Comparison of ENCODE assay signal across 10 cellular contexts in the genomic region with DNA sequence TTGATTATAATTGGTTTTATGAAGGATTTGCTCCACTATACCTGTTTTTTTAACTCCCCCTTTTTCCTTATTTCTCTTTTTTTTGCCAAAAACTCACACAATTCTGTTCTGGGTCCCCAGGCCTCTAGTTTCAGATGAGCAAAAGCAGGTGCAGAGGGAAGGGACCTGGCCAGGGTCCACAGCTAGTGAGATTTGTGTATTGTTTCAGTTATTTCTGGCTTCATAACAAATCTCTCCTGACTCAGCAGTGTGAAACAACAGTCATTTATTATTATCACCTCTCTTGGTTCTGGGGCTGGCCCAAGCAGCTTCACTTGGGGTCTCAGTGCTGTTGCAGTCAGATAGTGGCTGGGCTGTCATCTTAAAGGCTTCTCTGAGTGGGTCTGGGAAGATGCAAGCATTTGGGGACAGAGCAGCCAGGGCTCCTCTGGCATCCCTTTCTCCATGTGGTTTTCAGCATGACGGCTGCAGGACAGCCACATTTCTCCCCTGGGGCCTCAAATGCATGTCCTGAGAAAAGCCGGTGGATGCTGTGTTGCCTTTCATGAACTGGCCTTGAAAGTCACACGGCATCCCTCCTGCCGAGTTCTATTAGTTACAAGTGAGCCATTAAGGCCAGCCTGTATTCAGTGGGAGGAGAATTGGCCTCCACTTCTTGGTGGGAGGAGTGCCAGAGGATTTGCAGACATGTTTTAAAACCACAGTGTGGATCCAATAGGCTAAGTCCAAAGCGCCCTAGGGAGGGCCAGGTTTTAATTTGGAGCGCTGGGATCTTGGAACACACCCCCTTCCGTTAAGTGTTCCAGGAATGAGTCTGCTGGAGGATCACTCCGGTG.
A peak's percentile ranks its signal among the peaks of the same experiment; 100 is the strongest.
DNase-seq lines count a peak whose midpoint lies in the region; ATAC-seq and TF ChIP-seq lines count a peak whose summit lies in the region.
"Had no signal": no experiment of that assay in that cellular context is flagged by ENCODE, and none has a peak within 500 bp of the region (broad histone marks: within the 10 kb centered on the region; RNA-seq: fewer than 3 reads in every experiment).

No MANE protein-coding gene starts in this region.

- ATAC-seq in GM21390 (IDR thresholded peaks at IDR 0.05; ENCODE audit: unreplicated experiment) (no peak), GM19463 (IDR thresholded peaks at IDR 0.05; ENCODE audit: unreplicated experiment) (no peak), GM18909 (IDR thresholded peaks at IDR 0.05; ENCODE audit: poor library complexity, unreplicated experiment) (no peak)

- peaks cover 1% of the 10 kb centered on the region for H3K27me3 Mint-ChIP-seq in glutamatergic neuron (ENCODE audit: unreplicated experiment)
- no peaks in the 10 kb centered on the region for H3K27me3 Mint-ChIP-seq in progenitor cell of endocrine pancreas

- H3K4me1 Mint-ChIP-seq in glutamatergic neuron (ENCODE audit: low read depth, unreplicated experiment): peaks cover 14% of the 10 kb centered on the region
- no peaks in the 10 kb centered on the region for H3K4me1 Mint-ChIP-seq in progenitor cell of endocrine pancreas (ENCODE audit: low read depth)

- peak; percentile 30 for DNase-seq in H7
- DNase-seq in amniotic epithelial cell (ENCODE audit: low read depth): peak; percentile 23
- DNase-seq in glutamatergic neuron: no peak
- DNase-seq in retinal pigment epithelial cell (ENCODE audit: low read depth): peak; percentile 77
- DNase-seq in progenitor cell of endocrine pancreas (ENCODE audit: low spot score, unreplicated experiment): no peak
- DNase-seq: NCI-H526 treated with DMSO at 0.1 percent for 48 hours; stimulated activated CD4-positive, alpha-beta T cell treated with anti-CD3 and anti-CD28 coated beads, Interleukin-2, amount 100 ng/mL, for 24 hours had no signal

- H3K4me3 ChIP-seq in H7 (ENCODE audit: insufficient read depth, low read depth, low read length): no peak overlapping the region
- H3K4me3 ChIP-seq in retinal pigment epithelial cell (ENCODE audit: low read length): no peak overlapping the region

- H3K36me3 Mint-ChIP-seq in glutamatergic neuron (ENCODE audit: unreplicated experiment) (peaks cover 9% of the 10 kb centered on the region), progenitor cell of endocrine pancreas (ENCODE audit: insufficient read depth) (peaks cover 7% of the 10 kb centered on the region)

- H3K4me3 Mint-ChIP-seq in glutamatergic neuron (ENCODE audit: unreplicated experiment): no peak overlapping the region
- H3K4me3 Mint-ChIP-seq in progenitor cell of endocrine pancreas (ENCODE audit: low read depth): no peak overlapping the region

- H3K27me3 ChIP-seq in H7 (ENCODE audit: control insufficient read depth, insufficient read depth, low read length): no peaks in the 10 kb centered on the region

- H3K36me3 ChIP-seq in H7 (replicated peaks; ENCODE audit: control insufficient read depth, insufficient read depth, low read length): no peaks in the 10 kb centered on the region

- TF ChIP-seq CTCF in glutamatergic neuron (IDR thresholded peaks at IDR 0.05; ENCODE audit: partially characterized antibody, unreplicated experiment) (no peak), retinal pigment epithelial cell (conservative IDR thresholded peaks at IDR 0.05; ENCODE audit: low read depth, low read length) (no peak), progenitor cell of endocrine pancreas (IDR thresholded peaks at IDR 0.05; ENCODE audit: unreplicated experiment) (no peak)

- H3K9me3 Mint-ChIP-seq in glutamatergic neuron (ENCODE audit: unreplicated experiment): peaks cover 10% of the 10 kb centered on the region
- peaks cover 11% of the 10 kb centered on the region for H3K9me3 Mint-ChIP-seq in progenitor cell of endocrine pancreas (ENCODE audit: low read depth)

- H3K27ac Mint-ChIP-seq in glutamatergic neuron (ENCODE audit: unreplicated experiment): peak overlapping the region; percentile 43
- no peak overlapping the region for H3K27ac Mint-ChIP-seq in progenitor cell of endocrine pancreas

Comparison
In these comparisons a context has a peak if more than half of its experiments do, and no peak if none do; other contexts are left out.
1. DNase-seq: peak in H7 (single experiment), amniotic epithelial cell (single experiment) and retinal pigment epithelial cell (single experiment); none in glutamatergic neuron (single experiment) and progenitor cell of endocrine pancreas (single experiment).